ENCODE assay signal across 9 cellular contexts in genomic region chr5:14211818-14212799, GRCh38.
DNase-seq lines count a peak whose midpoint lies in the region; ATAC-seq, FAIRE-seq and TF ChIP-seq lines count a peak whose summit lies in the region.
"Had no signal": no experiment of that assay in that cellular context is flagged by ENCODE, and none has a peak within 500 bp of the region (broad histone marks: within the 10 kb centered on the region; RNA-seq: fewer than 3 reads in every experiment).

No MANE protein-coding gene starts in this region.

- BruUV-seq in Panc1 (replicated peaks; lab: Mats Ljungman, UMichigan) = no TSS peak

- peaks cover 3% of the 10 kb centered on the region; the same call in 1 of the 2 replicates for H3K36me3 ChIP-seq in Panc1 (ENCODE audit: control insufficient read depth, insufficient read depth, low read length)
- no peaks in the 10 kb centered on the region for H3K36me3 ChIP-seq in osteoblast (ENCODE audit: insufficient read depth, low read length)

- CTCF ChIA-PET in Panc1 (lab: Charles Lee) = no interaction called here

- peaks cover 64% of the 10 kb centered on the region for H4K20me1 ChIP-seq in osteoblast (ENCODE audit: insufficient read depth, low read length)

- H3K79me2 ChIP-seq in osteoblast (ENCODE audit: insufficient read depth, low read length) = peaks cover 99% of the 10 kb centered on the region

- intact Hi-C loops in Panc1 (cut with micrococcal nuclease; ENCODE audit: unreplicated experiment) = no loop called here

- no peak overlapping the region for H3K27ac Mint-ChIP-seq in activated naive CD4-positive, alpha-beta T cell treated with anti-CD3 and anti-CD28 coated beads, Interleukin-2, amount 50 U/mL, for 72 hours

- H3K27ac ChIP-seq in Panc1 (ENCODE audit: low read length) = peak overlapping the region; percentile 99
- H3K27ac ChIP-seq in osteoblast (ENCODE audit: low read depth, low read length) = peak overlapping the region; percentile 36

- no peak for FAIRE-seq in RCC 7860 (lab: Jason Lieb, UNC)

- H3K4me1 ChIP-seq in Panc1 (ENCODE audit: control insufficient read depth, insufficient read depth, low read length) (peaks cover 100% of the 10 kb centered on the region), osteoblast (ENCODE audit: insufficient read depth, low read length) (peaks cover 69% of the 10 kb centered on the region)

- POLR2A ChIA-PET in Panc1 (lab: Charles Lee) = interaction anchor here (0.6 to 0.7 kb wide), 3 partner anchors 10 to 47 kb away, joined by 3 to 4 read pairs (median 3); no protein-coding TSS in a partner anchor

- H3K27me3 ChIP-seq in Panc1 (ENCODE audit: control insufficient read depth, insufficient read depth, low read length) (no peaks in the 10 kb centered on the region), osteoblast (ENCODE audit: insufficient read depth, low read length) (no peaks in the 10 kb centered on the region)

- no peak for DNase-seq in Panc1 (ENCODE audit: low read depth, low spot score)
- DNase-seq in osteoblast (ENCODE audit: insufficient read length, low spot score, missing footprints) = no peak
- no peak for DNase-seq in activated naive CD4-positive, alpha-beta T cell treated with anti-CD3 and anti-CD28 coated beads, Interleukin-2, amount 50 U/mL, for 72 hours (ENCODE audit: low spot score in 2 of 2)
- DNase-seq in RCC 7860 (ENCODE audit: low spot score) = no peak
- no peak for DNase-seq in NCI-H774 (lab: John Stamatoyannopoulos, UW)
- DNase-seq in HK-2 (ENCODE audit: unreplicated experiment) = no peak
- DNase-seq: NCI-H1694 treated with DMSO at 0.1 percent for 48 hours had no signal

- no peaks in the 10 kb centered on the region for H3K36me3 Mint-ChIP-seq in activated naive CD4-positive, alpha-beta T cell treated with anti-CD3 and anti-CD28 coated beads, Interleukin-2, amount 50 U/mL, for 72 hours

- no peaks in the 10 kb centered on the region for H3K9me3 ChIP-seq in Panc1 (ENCODE audit: control insufficient read depth, insufficient read depth, low read depth, low read length)
- H3K9me3 ChIP-seq in osteoblast (ENCODE audit: low read depth, low read length) = no peaks in the 10 kb centered on the region

- no peak overlapping the region for H3K4me2 ChIP-seq in osteoblast (ENCODE audit: insufficient read depth, low read length)

- ATAC-seq in GM18867 (IDR thresholded peaks at IDR 0.05; ENCODE audit: unreplicated experiment) (peak; percentile 12), HG02588 (IDR thresholded peaks at IDR 0.05; ENCODE audit: unreplicated experiment) (peak; percentile 41), Panc1 (no peak)
- no peak for ATAC-seq in activated naive CD4-positive, alpha-beta T cell treated with anti-CD3 and anti-CD28 coated beads, Interleukin-2, amount 50 U/mL, for 72 hours

- no peak overlapping the region for H2AFZ ChIP-seq in osteoblast (ENCODE audit: low read length)

- no peaks in the 10 kb centered on the region for H3K9me3 Mint-ChIP-seq in activated naive CD4-positive, alpha-beta T cell treated with anti-CD3 and anti-CD28 coated beads, Interleukin-2, amount 50 U/mL, for 72 hours

- in situ Hi-C loops in Panc1 (cut with HindIII; ENCODE audit: low pct_unique_long_range_greater_than_20kb, low sequenced_read_pairs) = no loop called here

- no peak for TF ChIP-seq CTCF in Panc1 (IDR thresholded peaks at IDR 0.05)
- no peak for TF ChIP-seq CTCF in osteoblast (IDR thresholded peaks at IDR 0.05; ENCODE audit: extremely low read depth, low read depth, low read length)

- H3K4me3 ChIP-seq in Panc1 (ENCODE audit: low read depth in 2 of 2, low read length in 2 of 2) (no peak overlapping the region), osteoblast (ENCODE audit: insufficient read depth, low read length) (no peak overlapping the region)

Comparison
In these comparisons a context has a peak if more than half of its experiments do, and no peak if none do; other contexts are left out.
1. ATAC-seq: peak in GM18867 (single experiment) and HG02588 (single experiment); none in Panc1 (single experiment) and activated naive CD4-positive, alpha-beta T cell treated with anti-CD3 and anti-CD28 coated beads, Interleukin-2, amount 50 U/mL, for 72 hours (0 of 2).